Comparison of ENCODE assay signal across 1 cellular context in genomic region chr22:36065462-36065774, GRCh38.
TF ChIP-seq lines count a peak whose summit lies in the region.

No MANE protein-coding gene starts in this region.

TF ChIP-seq in HepG2, 621 proteins besides CTCF, POLR2A, EP300 and RAD21 (continued from another document and continues in another):
- no peak for TF ChIP-seq HBP1 (CRISPR knock-in tag; IDR thresholded peaks at IDR 0.05; ENCODE audit: low read depth)
- no peak for TF ChIP-seq ZNF282 (IDR thresholded peaks at IDR 0.05; ENCODE audit: partially characterized antibody)
- no peak for TF ChIP-seq PAWR (CRISPR knock-in tag; IDR thresholded peaks at IDR 0.05; ENCODE audit: borderline replicate concordance)
- 0 out of 2 replicates have a peak, but pooled peaks have one; percentile 21 for TF ChIP-seq KDM5A (IDR thresholded peaks at IDR 0.05; ENCODE audit: borderline replicate concordance, low read length)
- no peak for TF ChIP-seq ZNF781 (CRISPR knock-in tag; IDR thresholded peaks at IDR 0.05; ENCODE audit: borderline replicate concordance, not compliant biosample characterization)
- TF ChIP-seq ZBTB42 (CRISPR knock-in tag; IDR thresholded peaks at IDR 0.05) = no peak
- TF ChIP-seq, protein P1, sequence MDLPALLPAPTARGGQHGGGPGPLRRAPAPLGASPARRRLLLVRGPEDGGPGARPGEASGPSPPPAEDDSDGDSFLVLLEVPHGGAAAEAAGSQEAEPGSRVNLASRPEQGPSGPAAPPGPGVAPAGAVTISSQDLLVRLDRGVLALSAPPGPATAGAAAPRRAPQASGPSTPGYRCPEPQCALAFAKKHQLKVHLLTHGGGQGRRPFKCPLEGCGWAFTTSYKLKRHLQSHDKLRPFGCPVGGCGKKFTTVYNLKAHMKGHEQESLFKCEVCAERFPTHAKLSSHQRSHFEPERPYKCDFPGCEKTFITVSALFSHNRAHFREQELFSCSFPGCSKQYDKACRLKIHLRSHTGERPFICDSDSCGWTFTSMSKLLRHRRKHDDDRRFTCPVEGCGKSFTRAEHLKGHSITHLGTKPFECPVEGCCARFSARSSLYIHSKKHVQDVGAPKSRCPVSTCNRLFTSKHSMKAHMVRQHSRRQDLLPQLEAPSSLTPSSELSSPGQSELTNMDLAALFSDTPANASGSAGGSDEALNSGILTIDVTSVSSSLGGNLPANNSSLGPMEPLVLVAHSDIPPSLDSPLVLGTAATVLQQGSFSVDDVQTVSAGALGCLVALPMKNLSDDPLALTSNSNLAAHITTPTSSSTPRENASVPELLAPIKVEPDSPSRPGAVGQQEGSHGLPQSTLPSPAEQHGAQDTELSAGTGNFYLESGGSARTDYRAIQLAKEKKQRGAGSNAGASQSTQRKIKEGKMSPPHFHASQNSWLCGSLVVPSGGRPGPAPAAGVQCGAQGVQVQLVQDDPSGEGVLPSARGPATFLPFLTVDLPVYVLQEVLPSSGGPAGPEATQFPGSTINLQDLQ (CRISPR knock-in tag; IDR thresholded peaks at IDR 0.05) = no peak
- TF ChIP-seq GLMP (CRISPR knock-in tag; IDR thresholded peaks at IDR 0.05; ENCODE audit: borderline replicate concordance) = no peak
- TF ChIP-seq HOXA9 (CRISPR knock-in tag; IDR thresholded peaks at IDR 0.05; ENCODE audit: borderline replicate concordance) = no peak
- TF ChIP-seq NRL (CRISPR knock-in tag; IDR thresholded peaks at IDR 0.05; ENCODE audit: borderline replicate concordance) = no peak
- TF ChIP-seq, protein P2, sequence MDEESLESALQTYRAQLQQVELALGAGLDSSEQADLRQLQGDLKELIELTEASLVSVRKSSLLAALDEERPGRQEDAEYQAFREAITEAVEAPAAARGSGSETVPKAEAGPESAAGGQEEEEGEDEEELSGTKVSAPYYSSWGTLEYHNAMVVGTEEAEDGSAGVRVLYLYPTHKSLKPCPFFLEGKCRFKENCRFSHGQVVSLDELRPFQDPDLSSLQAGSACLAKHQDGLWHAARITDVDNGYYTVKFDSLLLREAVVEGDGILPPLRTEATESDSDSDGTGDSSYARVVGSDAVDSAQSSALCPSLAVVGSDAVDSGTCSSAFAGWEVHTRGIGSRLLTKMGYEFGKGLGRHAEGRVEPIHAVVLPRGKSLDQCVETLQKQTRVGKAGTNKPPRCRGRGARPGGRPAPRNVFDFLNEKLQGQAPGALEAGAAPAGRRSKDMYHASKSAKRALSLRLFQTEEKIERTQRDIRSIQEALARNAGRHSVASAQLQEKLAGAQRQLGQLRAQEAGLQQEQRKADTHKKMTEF (CRISPR knock-in tag; IDR thresholded peaks at IDR 0.05) = no peak
- no peak for TF ChIP-seq IKZF5 (CRISPR knock-in tag; IDR thresholded peaks at IDR 0.05)
- TF ChIP-seq TEAD2 (CRISPR knock-in tag; IDR thresholded peaks at IDR 0.05) = no peak
- TF ChIP-seq GMEB1 (CRISPR knock-in tag; IDR thresholded peaks at IDR 0.05; ENCODE audit: borderline replicate concordance) = 0 out of 2 replicates have a peak, but pooled peaks have one; percentile 1
- 0 out of 2 replicates have a peak, but pooled peaks have one; percentile 42 for TF ChIP-seq REL (CRISPR knock-in tag; conservative IDR thresholded peaks at IDR 0.05)
- no peak for TF ChIP-seq ZNF552 (CRISPR knock-in tag; IDR thresholded peaks at IDR 0.05; ENCODE audit: borderline replicate concordance)
- TF ChIP-seq NFYC (CRISPR knock-in tag; IDR thresholded peaks at IDR 0.05) = no peak
- TF ChIP-seq AKAP8 (CRISPR knock-in tag; IDR thresholded peaks at IDR 0.05) = no peak
- TF ChIP-seq ZNF672 (CRISPR knock-in tag; IDR thresholded peaks at IDR 0.05) = 0 out of 2 replicates have a peak, but pooled peaks have one; percentile 36
- no peak for TF ChIP-seq ZNF746 (CRISPR knock-in tag; IDR thresholded peaks at IDR 0.05)
- TF ChIP-seq, protein P3, sequence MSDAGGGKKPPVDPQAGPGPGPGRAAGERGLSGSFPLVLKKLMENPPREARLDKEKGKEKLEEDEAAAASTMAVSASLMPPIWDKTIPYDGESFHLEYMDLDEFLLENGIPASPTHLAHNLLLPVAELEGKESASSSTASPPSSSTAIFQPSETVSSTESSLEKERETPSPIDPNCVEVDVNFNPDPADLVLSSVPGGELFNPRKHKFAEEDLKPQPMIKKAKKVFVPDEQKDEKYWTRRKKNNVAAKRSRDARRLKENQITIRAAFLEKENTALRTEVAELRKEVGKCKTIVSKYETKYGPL (CRISPR knock-in tag; IDR thresholded peaks at IDR 0.05) = no peak
- TF ChIP-seq ZBTB26 (CRISPR knock-in tag; IDR thresholded peaks at IDR 0.05; ENCODE audit: borderline replicate concordance) = no peak
- no peak for TF ChIP-seq KDM3A (CRISPR knock-in tag; IDR thresholded peaks at IDR 0.05; ENCODE audit: low read depth)
- TF ChIP-seq WIZ (CRISPR knock-in tag; IDR thresholded peaks at IDR 0.05) = no peak
- TF ChIP-seq, protein P4, sequence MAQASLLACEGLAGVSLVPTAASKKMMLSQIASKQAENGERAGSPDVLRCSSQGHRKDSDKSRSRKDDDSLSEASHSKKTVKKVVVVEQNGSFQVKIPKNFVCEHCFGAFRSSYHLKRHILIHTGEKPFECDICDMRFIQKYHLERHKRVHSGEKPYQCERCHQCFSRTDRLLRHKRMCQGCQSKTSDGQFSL (CRISPR knock-in tag; IDR thresholded peaks at IDR 0.05) = no peak
- TF ChIP-seq MAFF (IDR thresholded peaks at IDR 0.05; ENCODE audit: low read depth, low read length) = no peak
- TF ChIP-seq TGIF2 (CRISPR knock-in tag; IDR thresholded peaks at IDR 0.05) = no peak
- TF ChIP-seq ZNF619 (CRISPR knock-in tag; IDR thresholded peaks at IDR 0.05) = peak; percentile 14; the same call in 1 of the 2 replicates
- no peak for TF ChIP-seq MTA1 (CRISPR knock-in tag; IDR thresholded peaks at IDR 0.05; ENCODE audit: borderline replicate concordance)
- no peak for TF ChIP-seq MAZ (IDR thresholded peaks at IDR 0.05; ENCODE audit: borderline replicate concordance, low read depth, low read length)
- TF ChIP-seq MAZ (CRISPR knock-in tag; IDR thresholded peaks at IDR 0.05; ENCODE audit: low read depth) = peak; percentile 44; the same call in 1 of the 2 replicates
- TF ChIP-seq ZNF589 (CRISPR knock-in tag; conservative IDR thresholded peaks at IDR 0.05) = no peak
- TF ChIP-seq, protein P5, sequence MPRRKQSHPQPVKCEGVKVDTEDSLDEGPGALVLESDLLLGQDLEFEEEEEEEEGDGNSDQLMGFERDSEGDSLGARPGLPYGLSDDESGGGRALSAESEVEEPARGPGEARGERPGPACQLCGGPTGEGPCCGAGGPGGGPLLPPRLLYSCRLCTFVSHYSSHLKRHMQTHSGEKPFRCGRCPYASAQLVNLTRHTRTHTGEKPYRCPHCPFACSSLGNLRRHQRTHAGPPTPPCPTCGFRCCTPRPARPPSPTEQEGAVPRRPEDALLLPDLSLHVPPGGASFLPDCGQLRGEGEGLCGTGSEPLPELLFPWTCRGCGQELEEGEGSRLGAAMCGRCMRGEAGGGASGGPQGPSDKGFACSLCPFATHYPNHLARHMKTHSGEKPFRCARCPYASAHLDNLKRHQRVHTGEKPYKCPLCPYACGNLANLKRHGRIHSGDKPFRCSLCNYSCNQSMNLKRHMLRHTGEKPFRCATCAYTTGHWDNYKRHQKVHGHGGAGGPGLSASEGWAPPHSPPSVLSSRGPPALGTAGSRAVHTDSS (CRISPR knock-in tag; conservative IDR thresholded peaks at IDR 0.05) = no peak
- 0 out of 2 replicates have a peak, but pooled peaks have one; percentile 17 for TF ChIP-seq PHF8 (CRISPR knock-in tag; IDR thresholded peaks at IDR 0.05)
- no peak for TF ChIP-seq HINFP (CRISPR knock-in tag; IDR thresholded peaks at IDR 0.05; ENCODE audit: low read depth)
- TF ChIP-seq AHR (CRISPR knock-in tag; IDR thresholded peaks at IDR 0.05) = no peak
- TF ChIP-seq TOE1 (CRISPR knock-in tag; IDR thresholded peaks at IDR 0.05) = no peak
- no peak for TF ChIP-seq NR1H2 (CRISPR knock-in tag; IDR thresholded peaks at IDR 0.05; ENCODE audit: borderline replicate concordance, low read depth)
- TF ChIP-seq ZNF629 (CRISPR knock-in tag; conservative IDR thresholded peaks at IDR 0.05) = no peak
- TF ChIP-seq ZNF224 (CRISPR knock-in tag; IDR thresholded peaks at IDR 0.05) = no peak
- TF ChIP-seq ISL2 (CRISPR knock-in tag; IDR thresholded peaks at IDR 0.05) = no peak
- TF ChIP-seq MZF1 (CRISPR knock-in tag; IDR thresholded peaks at IDR 0.05; ENCODE audit: borderline replicate concordance) = no peak
- TF ChIP-seq, protein P6, sequence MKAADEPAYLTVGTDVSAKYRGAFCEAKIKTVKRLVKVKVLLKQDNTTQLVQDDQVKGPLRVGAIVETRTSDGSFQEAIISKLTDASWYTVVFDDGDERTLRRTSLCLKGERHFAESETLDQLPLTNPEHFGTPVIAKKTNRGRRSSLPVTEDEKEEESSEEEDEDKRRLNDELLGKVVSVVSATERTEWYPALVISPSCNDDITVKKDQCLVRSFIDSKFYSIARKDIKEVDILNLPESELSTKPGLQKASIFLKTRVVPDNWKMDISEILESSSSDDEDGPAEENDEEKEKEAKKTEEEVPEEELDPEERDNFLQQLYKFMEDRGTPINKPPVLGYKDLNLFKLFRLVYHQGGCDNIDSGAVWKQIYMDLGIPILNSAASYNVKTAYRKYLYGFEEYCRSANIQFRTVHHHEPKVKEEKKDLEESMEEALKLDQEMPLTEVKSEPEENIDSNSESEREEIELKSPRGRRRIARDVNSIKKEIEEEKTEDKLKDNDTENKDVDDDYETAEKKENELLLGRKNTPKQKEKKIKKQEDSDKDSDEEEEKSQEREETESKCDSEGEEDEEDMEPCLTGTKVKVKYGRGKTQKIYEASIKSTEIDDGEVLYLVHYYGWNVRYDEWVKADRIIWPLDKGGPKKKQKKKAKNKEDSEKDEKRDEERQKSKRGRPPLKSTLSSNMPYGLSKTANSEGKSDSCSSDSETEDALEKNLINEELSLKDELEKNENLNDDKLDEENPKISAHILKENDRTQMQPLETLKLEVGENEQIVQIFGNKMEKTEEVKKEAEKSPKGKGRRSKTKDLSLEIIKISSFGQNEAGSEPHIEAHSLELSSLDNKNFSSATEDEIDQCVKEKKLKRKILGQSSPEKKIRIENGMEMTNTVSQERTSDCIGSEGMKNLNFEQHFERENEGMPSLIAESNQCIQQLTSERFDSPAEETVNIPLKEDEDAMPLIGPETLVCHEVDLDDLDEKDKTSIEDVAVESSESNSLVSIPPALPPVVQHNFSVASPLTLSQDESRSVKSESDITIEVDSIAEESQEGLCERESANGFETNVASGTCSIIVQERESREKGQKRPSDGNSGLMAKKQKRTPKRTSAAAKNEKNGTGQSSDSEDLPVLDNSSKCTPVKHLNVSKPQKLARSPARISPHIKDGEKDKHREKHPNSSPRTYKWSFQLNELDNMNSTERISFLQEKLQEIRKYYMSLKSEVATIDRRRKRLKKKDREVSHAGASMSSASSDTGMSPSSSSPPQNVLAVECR (CRISPR knock-in tag; IDR thresholded peaks at IDR 0.05; ENCODE audit: borderline replicate concordance) = no peak
- TF ChIP-seq KLF13 (CRISPR knock-in tag; IDR thresholded peaks at IDR 0.05) = no peak
- no peak for TF ChIP-seq ZIK1 (CRISPR knock-in tag; IDR thresholded peaks at IDR 0.05; ENCODE audit: borderline replicate concordance, low read depth)
